In genomic region chr11:114426280-114426679, GRCh38 we compare ENCODE assay signal across 19 cellular contexts. TPM values are rescaled to one million over a fixed set of nuclear protein-coding genes. Genes with fewer than 3 reads are reported as not detected.
DNase-seq lines count a peak whose midpoint lies in the region; ATAC-seq and TF ChIP-seq lines count a peak whose summit lies in the region.
"Had no signal": no experiment of that assay in that cellular context is flagged by ENCODE, and none has a peak within 500 bp of the region (broad histone marks: within the 10 kb centered on the region; RNA-seq: fewer than 3 reads in every experiment).

No MANE protein-coding gene starts in this region.

- H3K36me3 Mint-ChIP-seq in MCF 10A (ENCODE audit: insufficient read depth, unreplicated experiment), result no peaks in the 10 kb centered on the region

- H3K18ac ChIP-seq in neuronal stem cell (ENCODE audit: low read length), result no peak overlapping the region

- H3K4me1 Mint-ChIP-seq in MCF 10A (ENCODE audit: insufficient read depth, unreplicated experiment), result no peaks in the 10 kb centered on the region
- H3K4me1 Mint-ChIP-seq: CD8-positive, alpha-beta memory T cell had no signal

- no peaks in the 10 kb centered on the region for H3K27me3 ChIP-seq in breast epithelium
- H3K27me3 ChIP-seq in neuronal stem cell (ENCODE audit: control insufficient read depth in 3 of 3, insufficient read depth in 3 of 3, low read depth in 1 of 3, low read length in 3 of 3), result no peaks in the 10 kb centered on the region
- H3K27me3 ChIP-seq in adrenal gland, result no peaks in the 10 kb centered on the region
- H3K27me3 ChIP-seq: BLaER1 had no signal

- peak overlapping the region; percentile 56 for H4K91ac ChIP-seq in neuronal stem cell (ENCODE audit: low read depth, low read length, poor library complexity)

- H3K9me3 ChIP-seq in breast epithelium, result no peaks in the 10 kb centered on the region
- peaks cover 0 to 1% of the 10 kb centered on the region in 2 donors for H3K9me3 ChIP-seq in neuronal stem cell (replicated peaks in 1 of 2; ENCODE audit: control insufficient read depth in 2 of 2, insufficient read depth in 1 of 2, low read depth in 1 of 2, low read length in 2 of 2)
- H3K9me3 ChIP-seq in adrenal gland (replicated peaks in 1 of 3), result no peaks in the 10 kb centered on the region
- no peaks in the 10 kb centered on the region for H3K9me3 ChIP-seq in OCI-LY7 (ENCODE audit: low read length)

- no peak overlapping the region for H3K23ac ChIP-seq in neuronal stem cell (ENCODE audit: low read depth, low read length, poor library complexity)

- H2AK5ac ChIP-seq in neuronal stem cell (ENCODE audit: low read depth, low read length), result no peak overlapping the region

- H2AFZ ChIP-seq in neuronal stem cell (ENCODE audit: low read length) (no peak overlapping the region), OCI-LY7 (ENCODE audit: low read length) (no peak overlapping the region)

- no peaks in the 10 kb centered on the region for H3K9me3 Mint-ChIP-seq in MCF 10A (ENCODE audit: unreplicated experiment)
- H3K9me3 Mint-ChIP-seq: HFFc6 had no signal

- H3K4me1 ChIP-seq in breast epithelium, result no peaks in the 10 kb centered on the region
- no peaks in the 10 kb centered on the region for H3K4me1 ChIP-seq in neuronal stem cell (ENCODE audit: control insufficient read depth in 2 of 2, insufficient read depth in 1 of 2, low read depth in 1 of 2, low read length in 2 of 2)
- H3K4me1 ChIP-seq in adrenal gland (replicated peaks in 1 of 2), result no peaks in the 10 kb centered on the region
- no peaks in the 10 kb centered on the region for H3K4me1 ChIP-seq in OCI-LY7 (ENCODE audit: insufficient read depth, low read length, poor library complexity, severe bottlenecking)
- H3K4me1 ChIP-seq: BLaER1, Caco-2 had no signal

- no peak overlapping the region for H3K4me3 Mint-ChIP-seq in MCF 10A (ENCODE audit: unreplicated experiment)
- H3K4me3 Mint-ChIP-seq: CD8-positive, alpha-beta memory T cell; HFFc6 had no signal

- H3K27ac ChIP-seq in breast epithelium (no peak overlapping the region), neuronal stem cell (replicated peaks; ENCODE audit: low read length) (no peak overlapping the region), adrenal gland (no peak overlapping the region), OCI-LY7 (ENCODE audit: low read depth, low read length, poor library complexity, severe bottlenecking) (no peak overlapping the region)
- H3K27ac ChIP-seq: BLaER1 had no signal

- no TSS peak for BruUV-seq in MCF 10A (replicated peaks; lab: Mats Ljungman, UMichigan)
- no TSS peak for BruUV-seq in OCI-LY7 (replicated peaks; lab: Mats Ljungman, UMichigan)

- H3K36me3 ChIP-seq in breast epithelium (no peaks in the 10 kb centered on the region), neuronal stem cell (replicated peaks in 1 of 2; ENCODE audit: control insufficient read depth in 2 of 2, insufficient read depth in 2 of 2, low read length in 2 of 2) (no peaks in the 10 kb centered on the region), adrenal gland (replicated peaks in 1 of 2) (no peaks in the 10 kb centered on the region), OCI-LY7 (ENCODE audit: insufficient read depth, low read length) (no peaks in the 10 kb centered on the region)

- POLR2A ChIA-PET in MCF 10A (lab: Yijun Ruan, JAX), result interaction anchor here (0.9 to 2.2 kb wide), 6 partner anchors 9 to 27 kb away, joined by 3 to 10 read pairs (median 4); partner anchors contain the start of gene REXO2
- POLR2A ChIA-PET in OCI-LY7 (lab: Charles Lee), result no interaction called here

- no peak for TF ChIP-seq POLR2A in breast epithelium (IDR thresholded peaks at IDR 0.05)
- no peak for TF ChIP-seq POLR2A in adrenal gland (IDR thresholded peaks at IDR 0.05)

- H3K79me1 ChIP-seq in neuronal stem cell (ENCODE audit: low read depth, low read length), result no peaks in the 10 kb centered on the region

- no peaks in the 10 kb centered on the region for H3K79me2 ChIP-seq in OCI-LY7 (ENCODE audit: insufficient read depth, low read depth, low read length)

- DNase-seq in MCF 10A (ENCODE audit: unreplicated experiment), result peak; percentile 34
- no peak for DNase-seq in breast epithelium (ENCODE audit: low spot score in 2 of 2)
- peak; percentile 28 for DNase-seq in amniotic epithelial cell (ENCODE audit: low read depth)
- peak; percentile 36 for DNase-seq in epithelial cell of esophagus (ENCODE audit: low read depth)
- no peak for DNase-seq in neuronal stem cell (ENCODE audit: low spot score)
- DNase-seq in adrenal gland, result no peak
- DNase-seq in OCI-LY7 (ENCODE audit: low spot score), result no peak
- DNase-seq: 8988T; AML-193; Caco-2; CD8-positive, alpha-beta memory T cell; DND-41; GF-D8; GOT3; HCEC 1CT; HFFc6; IMR-90 had no signal

- no peak overlapping the region for H3K27ac Mint-ChIP-seq in MCF 10A (ENCODE audit: low read depth, unreplicated experiment)
- H3K27ac Mint-ChIP-seq: CD8-positive, alpha-beta memory T cell; HFFc6 had no signal

- H3K4ac ChIP-seq in neuronal stem cell (ENCODE audit: low read length), result no peak overlapping the region

- no peak for ATAC-seq in GM19467 (IDR thresholded peaks at IDR 0.05; ENCODE audit: unreplicated experiment)

- no peak overlapping the region for H4K8ac ChIP-seq in neuronal stem cell (ENCODE audit: low read depth, low read length)

- WGBS in neuronal stem cell (ENCODE audit: extremely low coverage in 2 of 2, insufficient read length in 2 of 2, insufficient replicate concordance in 1 of 2), 2 donors, result no CpG with 5 or more reads among the region's 4 CpGs
- WGBS in adrenal gland, 4 donors, result 90 to 98% (median 93%) methylated on average over 3 to 4 of the region's 4 CpGs

- intact Hi-C loops in MCF 10A (cut with micrococcal nuclease), result no loop called here
- intact Hi-C loops in breast epithelium (cut with DNase I; ENCODE audit: low total_unique reads), result no loop called here
- intact Hi-C loops in adrenal gland (cut with DNase I), result no loop called here
- intact Hi-C loops in OCI-LY7 (cut with micrococcal nuclease; ENCODE audit: unreplicated experiment), result no loop called here

- no peak overlapping the region for H3K4me3 ChIP-seq in breast epithelium
- H3K4me3 ChIP-seq in epithelial cell of esophagus (ENCODE audit: low read length), result no peak overlapping the region
- H3K4me3 ChIP-seq in neuronal stem cell (ENCODE audit: low read length in 2 of 2), result no peak overlapping the region
- H3K4me3 ChIP-seq in adrenal gland, result no peak overlapping the region
- no peak overlapping the region for H3K4me3 ChIP-seq in OCI-LY7 (ENCODE audit: low read depth, low read length, poor library complexity, severe bottlenecking)
- H3K4me3 ChIP-seq: BLaER1 had no signal

- no peaks in the 10 kb centered on the region for H3K9me2 ChIP-seq in OCI-LY7 (ENCODE audit: insufficient read depth, low read length)

- H2BK5ac ChIP-seq in neuronal stem cell (ENCODE audit: low read length), result no peak overlapping the region

- H2BK120ac ChIP-seq in neuronal stem cell (ENCODE audit: low read depth, low read length), result no peak overlapping the region

- H3K4me2 ChIP-seq in neuronal stem cell (ENCODE audit: insufficient read depth, low read length, poor library complexity, severe bottlenecking) (no peak overlapping the region), OCI-LY7 (ENCODE audit: low read length) (no peak overlapping the region)
- H3K4me2 ChIP-seq: BLaER1 had no signal

- H2BK12ac ChIP-seq in neuronal stem cell (ENCODE audit: low read length), result no peak overlapping the region

- H2BK15ac ChIP-seq in neuronal stem cell (ENCODE audit: low read length), result no peak overlapping the region

- CTCF ChIA-PET in MCF 10A (lab: Yijun Ruan, JAX), result interaction anchor here (0.6 to 1.2 kb wide), 4 partner anchors 14 to 86 kb away, joined by 3 to 5 read pairs (median 4); no protein-coding TSS in a partner anchor
- CTCF ChIA-PET in OCI-LY7 (lab: Charles Lee; ENCODE audit: unreplicated experiment), result no interaction called here

- no peak overlapping the region for H3K14ac ChIP-seq in neuronal stem cell (ENCODE audit: low read length)

- H3K27me3 Mint-ChIP-seq in MCF 10A (ENCODE audit: insufficient read depth, unreplicated experiment), result no peaks in the 10 kb centered on the region
- H3K27me3 Mint-ChIP-seq: CD8-positive, alpha-beta memory T cell had no signal

- no peaks in the 10 kb centered on the region for H4K20me1 ChIP-seq in OCI-LY7 (ENCODE audit: insufficient read depth, low read length)
- H4K20me1 ChIP-seq: BLaER1 had no signal

- TF ChIP-seq CTCF in MCF 10A (IDR thresholded peaks at IDR 0.05; ENCODE audit: unreplicated experiment), result no peak
- no peak for TF ChIP-seq CTCF in breast epithelium (IDR thresholded peaks at IDR 0.05)
- no peak for TF ChIP-seq CTCF in epithelial cell of esophagus (IDR thresholded peaks at IDR 0.05; ENCODE audit: insufficient read depth, low read depth, low read length, missing control alignments)
- no peak for TF ChIP-seq CTCF in adrenal gland (IDR thresholded peaks at IDR 0.05)
- no peak for TF ChIP-seq CTCF in OCI-LY7 (conservative IDR thresholded peaks at IDR 0.05; ENCODE audit: low read length)

- no peak overlapping the region for H3K9ac ChIP-seq in neuronal stem cell (ENCODE audit: low read depth, low read length, poor library complexity)
- H3K9ac ChIP-seq: BLaER1 had no signal

RNA-seq across cellular contexts. Expression of gene REXO2, which starts 13.0 kb away (rescaled TPM):
- total RNA-seq in MCF 10A (2022) (125 and 126 TPM in 2 replicates), breast epithelium (100 to 1,000 TPM; 108 to 127 (median 123) TPM), adrenal gland (100 to 1,000 TPM in 6 of 8 donors, 10 to 100 TPM in 2; 76.6 to 138 (median 107) TPM), OCI-LY7 (2022) (65.0 and 69.3 TPM in 2 replicates)
- polyA plus RNA-seq in neuronal stem cell (2013, experiment 1 of 2), result 42.3 TPM
- polyA plus RNA-seq in neuronal stem cell (2013, experiment 2 of 2), result 43.4 TPM
- 100 to 1,000 TPM in 1 of 3 donors, 10 to 100 TPM in 2; 50.5 to 171 (median 77.4) TPM for polyA plus RNA-seq in adrenal gland
- total RNA-seq in OCI-LY7 (2014; rRNA removed; shearing (Covaris generic)), result 59.9 and 69.3 TPM in 2 replicates

RNA-seq across cellular contexts. Expression of gene RBM7, which starts 25.8 kb away (rescaled TPM):
- total RNA-seq in MCF 10A (2022) (42.7 and 46.4 TPM in 2 replicates), breast epithelium (10 to 100 TPM; 14.7 to 29.7 (median 25.2) TPM), adrenal gland (10 to 100 TPM in 6 of 8 donors, 1 to 10 TPM in 2; 1.7 to 29.2 (median 18.8) TPM), OCI-LY7 (2022) (26.3 and 28.6 TPM in 2 replicates)
- 29.2 TPM for polyA plus RNA-seq in neuronal stem cell (2013, experiment 1 of 2)
- 29.7 TPM for polyA plus RNA-seq in neuronal stem cell (2013, experiment 2 of 2)
- 10 to 100 TPM in 1 of 3 donors, 1 to 10 TPM in 2; 5.3 to 28.4 (median 7.2) TPM for polyA plus RNA-seq in adrenal gland
- 21.3 and 28.6 TPM in 2 replicates for total RNA-seq in OCI-LY7 (2014; rRNA removed; shearing (Covaris generic))

RNA-seq across cellular contexts. Expression of gene C11orf71, which starts 26.0 kb away (rescaled TPM):
- total RNA-seq in MCF 10A (2022) (3.9 and 5.6 TPM in 2 replicates), breast epithelium (10 to 100 TPM in 2 of 3 donors, 1 to 10 TPM in 1; 7.9 to 13.2 (median 10.2) TPM), adrenal gland (10 to 100 TPM in 7 of 8 donors, 1 to 10 TPM in 1; 8.2 to 19.4 (median 16.9) TPM), OCI-LY7 (2022) (12.8 and 13.2 TPM in 2 replicates)
- polyA plus RNA-seq in neuronal stem cell (2013, experiment 1 of 2), result 10.4 TPM
- polyA plus RNA-seq in neuronal stem cell (2013, experiment 2 of 2), result 9.8 TPM
- polyA plus RNA-seq in adrenal gland, result 10 to 100 TPM; 14.2 to 17.3 (median 14.3) TPM
- 13.5 and 28.7 TPM in 2 replicates for total RNA-seq in OCI-LY7 (2014; rRNA removed; shearing (Covaris generic))

Comparison
In these comparisons a context has a peak if more than half of its experiments do, and no peak if none do; other contexts are left out.
1. DNase-seq: peak in MCF 10A (single experiment), amniotic epithelial cell (single experiment) and epithelial cell of esophagus (single experiment); none in breast epithelium (0 of 2), neuronal stem cell (single experiment), adrenal gland (0 of 7) and OCI-LY7 (single experiment).